32 cellular contexts compared by ENCODE assay signal in genomic region chr12:103028881-103029280, GRCh38.
"Had no signal": no experiment of that assay in that cellular context is flagged by ENCODE, and none has a peak within 500 bp of the region (broad histone marks: within the 10 kb centered on the region; RNA-seq: fewer than 3 reads in every experiment).

No MANE protein-coding gene starts in this region.

- H3K27me3 Mint-ChIP-seq: activated CD4-positive, alpha-beta T cell treated with anti-CD3 and anti-CD28 coated beads, Interleukin-2, amount 10 ng/mL, durations not matched to agents 24 days and 14 days; activated naive CD8-positive, alpha-beta T cell treated with anti-CD3 and anti-CD28 coated beads, Interleukin-2, amount 50 U/mL, for 24 hours; dendritic cell treated with granulocyte-macrophage colony-stimulating factor and Interleukin-4, amounts not matched to agents 40 ng/mL and 50 ng/mL, for 4 days had no signal

- H3K36me3 Mint-ChIP-seq: activated CD4-positive, alpha-beta memory T cell treated with anti-CD3 and anti-CD28 coated beads for 36 hours; activated CD8-positive, alpha-beta memory T cell treated with anti-CD3 and anti-CD28 coated beads, Interleukin-2, amount 10 ng/mL, durations not matched to agents 7 days and 5 days; activated naive CD4-positive, alpha-beta T cell treated with anti-CD3 and anti-CD28 coated beads, Interleukin-2, amount 50 U/mL, for 24 hours; activated naive CD8-positive, alpha-beta T cell treated with anti-CD3 and anti-CD28 coated beads for 36 hours had no signal

- H3K36me3 ChIP-seq: adrenal gland, breast epithelium had no signal

- H3K4me3 ChIP-seq: adrenal gland, body of pancreas, breast epithelium, coronary artery, dorsolateral prefrontal cortex had no signal

- H3K4me1 Mint-ChIP-seq: activated CD4-positive, alpha-beta T cell treated with anti-CD3 and anti-CD28 coated beads for 36 hours; activated CD4-positive, alpha-beta T cell treated with anti-CD3 and anti-CD28 coated beads, Interleukin-2, amount 10 ng/mL, durations not matched to agents 24 days and 14 days; activated CD8-positive, alpha-beta memory T cell treated with anti-CD3 and anti-CD28 coated beads, Interleukin-2, amount 10 ng/mL, durations not matched to agents 7 days and 5 days; activated naive CD4-positive, alpha-beta T cell treated with anti-CD3 and anti-CD28 coated beads, Interleukin-2, amount 50 U/mL, for 24 hours; activated naive CD8-positive, alpha-beta T cell treated with anti-CD3 and anti-CD28 coated beads for 36 hours; activated naive CD8-positive, alpha-beta T cell treated with anti-CD3 and anti-CD28 coated beads, Interleukin-2, amount 50 U/mL, for 24 hours; central memory CD8-positive, alpha-beta T cell; endodermal cell had no signal

- H3K9me3 Mint-ChIP-seq: activated CD4-positive, alpha-beta memory T cell treated with anti-CD3 and anti-CD28 coated beads for 36 hours; activated CD4-positive, alpha-beta T cell treated with anti-CD3 and anti-CD28 coated beads, Interleukin-2, amount 10 ng/mL, durations not matched to agents 24 days and 14 days; activated naive CD4-positive, alpha-beta T cell treated with anti-CD3 and anti-CD28 coated beads for 36 hours; activated naive CD4-positive, alpha-beta T cell treated with anti-CD3 and anti-CD28 coated beads, Interleukin-2, amount 50 U/mL, for 24 hours; activated naive CD8-positive, alpha-beta T cell treated with anti-CD3 and anti-CD28 coated beads for 36 hours; activated naive CD8-positive, alpha-beta T cell treated with anti-CD3 and anti-CD28 coated beads, Interleukin-2, amount 50 U/mL, for 24 hours; activated T-helper 1 cell treated with anti-CD3 and anti-CD28 coated beads, Interleukin-12 subunit alpha, Interleukin-12 subunit beta, Interleukin-2, Interleukin-4 antibody, amounts not matched to agents 30 ng/mL and 10 ng/mL and 1 ng/mL, durations not matched to agents 14 hours and 24 hours and 36 hours; activated T-helper 2 cell treated with anti-CD3 and anti-CD28 coated beads, Interferon-gamma antibody, Interleukin-2, Interleukin-4, amounts not matched to agents 10 μg/mL and 5 μg/mL and 100 μg/mL, durations not matched to agents 14 hours and 24 hours and 36 hours; central memory CD8-positive, alpha-beta T cell; dendritic cell treated with granulocyte-macrophage colony-stimulating factor and Interleukin-4, amounts not matched to agents 40 ng/mL and 50 ng/mL, for 4 days had no signal

- H3K4me1 ChIP-seq: adrenal gland, body of pancreas, breast epithelium had no signal

- H3K27ac Mint-ChIP-seq: activated CD4-positive, alpha-beta memory T cell treated with anti-CD3 and anti-CD28 coated beads for 36 hours; activated CD4-positive, alpha-beta T cell treated with anti-CD3 and anti-CD28 coated beads for 36 hours; activated CD4-positive, alpha-beta T cell treated with anti-CD3 and anti-CD28 coated beads, Interleukin-2, amount 10 ng/mL, durations not matched to agents 24 days and 14 days; activated CD8-positive, alpha-beta memory T cell treated with anti-CD3 and anti-CD28 coated beads, Interleukin-2, amount 10 ng/mL, durations not matched to agents 7 days and 5 days; activated CD8-positive, alpha-beta T cell treated with anti-CD3 and anti-CD28 coated beads, Interleukin-2, amount 10 ng/mL, durations not matched to agents 7 days and 5 days; activated naive CD4-positive, alpha-beta T cell treated with anti-CD3 and anti-CD28 coated beads for 36 hours; activated naive CD4-positive, alpha-beta T cell treated with anti-CD3 and anti-CD28 coated beads, Interleukin-2, amount 50 U/mL, for 24 hours; activated naive CD8-positive, alpha-beta T cell treated with anti-CD3 and anti-CD28 coated beads for 36 hours; activated naive CD8-positive, alpha-beta T cell treated with anti-CD3 and anti-CD28 coated beads, Interleukin-2, amount 50 U/mL, for 24 hours; activated T-helper 1 cell treated with anti-CD3 and anti-CD28 coated beads, Interleukin-12 subunit alpha, Interleukin-12 subunit beta, Interleukin-2, Interleukin-4 antibody, amounts not matched to agents 30 ng/mL and 10 ng/mL and 1 ng/mL, durations not matched to agents 14 hours and 24 hours and 36 hours; activated T-helper 2 cell treated with anti-CD3 and anti-CD28 coated beads, Interferon-gamma antibody, Interleukin-2, Interleukin-4, amounts not matched to agents 10 μg/mL and 5 μg/mL and 100 μg/mL, durations not matched to agents 14 hours and 24 hours and 36 hours; dendritic cell treated with granulocyte-macrophage colony-stimulating factor and Interleukin-4, amounts not matched to agents 40 ng/mL and 50 ng/mL, for 4 days; endodermal cell had no signal

- ATAC-seq: activated CD4-positive, alpha-beta T cell treated with anti-CD3 and anti-CD28 coated beads for 36 hours; activated CD8-positive, alpha-beta memory T cell treated with anti-CD3 and anti-CD28 coated beads, Interleukin-2, amount 10 ng/mL, durations not matched to agents 7 days and 5 days; activated CD8-positive, alpha-beta T cell treated with anti-CD3 and anti-CD28 coated beads, Interleukin-2, amount 10 ng/mL, durations not matched to agents 7 days and 5 days; activated naive CD8-positive, alpha-beta T cell treated with anti-CD3 and anti-CD28 coated beads, Interleukin-2, amount 50 U/mL, for 24 hours; body of pancreas; esophagus mucosa had no signal

- DNase-seq: activated CD4-positive, alpha-beta memory T cell treated with anti-CD3 and anti-CD28 coated beads for 36 hours; activated CD4-positive, alpha-beta T cell treated with anti-CD3 and anti-CD28 coated beads for 36 hours; activated CD4-positive, alpha-beta T cell treated with anti-CD3 and anti-CD28 coated beads, Interleukin-2, amount 10 ng/mL, durations not matched to agents 24 days and 14 days; activated CD4-positive, CD25-positive, alpha-beta regulatory T cell; activated CD4-positive, CD25-positive, alpha-beta regulatory T cell treated with anti-CD3 and anti-CD28 coated beads, Interleukin-2, amount 50 U/mL, for 72 hours; activated CD8-positive, alpha-beta memory T cell treated with anti-CD3 and anti-CD28 coated beads, Interleukin-2, amount 10 ng/mL, durations not matched to agents 7 days and 5 days; activated CD8-positive, alpha-beta memory T cell treated with anti-CD3 and anti-CD28 coated beads, Interleukin-2, amount 50 U/mL, for 4 hours; activated CD8-positive, alpha-beta T cell treated with anti-CD3 and anti-CD28 coated beads, Interleukin-2, amount 10 ng/mL, durations not matched to agents 7 days and 5 days; activated effector memory CD4-positive, alpha-beta T cell treated with anti-CD3 and anti-CD28 coated beads, Interleukin-2, amount 50 U/mL, for 16 hours; activated naive CD4-positive, alpha-beta T cell treated with anti-CD3 and anti-CD28 coated beads for 36 hours; activated naive CD8-positive, alpha-beta T cell treated with anti-CD3 and anti-CD28 coated beads for 36 hours; activated naive CD8-positive, alpha-beta T cell treated with anti-CD3 and anti-CD28 coated beads, Interleukin-2, amount 50 U/mL, for 24 hours; activated T-cell treated with anti-CD3 and anti-CD28 coated beads, Interleukin-2, amount 50 U/mL, for 1 hour; activated T-cell treated with anti-CD3 and anti-CD28 coated beads, Interleukin-2, amount 50 U/mL, for 48 hours; adrenal gland; amygdala; aorta; body of pancreas; dorsolateral prefrontal cortex; effector memory CD4-positive, alpha-beta T cell; endodermal cell; foreskin fibroblast; head of caudate nucleus; hypothalamus had no signal

- H3K27me3 ChIP-seq: adrenal gland, body of pancreas, breast epithelium had no signal

- H3K27ac ChIP-seq: adrenal gland, body of pancreas, breast epithelium, coronary artery, dorsolateral prefrontal cortex had no signal

- H3K4me3 Mint-ChIP-seq: activated CD4-positive, alpha-beta memory T cell treated with anti-CD3 and anti-CD28 coated beads for 36 hours; activated CD4-positive, alpha-beta T cell treated with anti-CD3 and anti-CD28 coated beads for 36 hours; activated CD4-positive, alpha-beta T cell treated with anti-CD3 and anti-CD28 coated beads, Interleukin-2, amount 10 ng/mL, durations not matched to agents 24 days and 14 days; activated CD8-positive, alpha-beta memory T cell treated with anti-CD3 and anti-CD28 coated beads, Interleukin-2, amount 10 ng/mL, durations not matched to agents 7 days and 5 days; activated CD8-positive, alpha-beta T cell treated with anti-CD3 and anti-CD28 coated beads, Interleukin-2, amount 10 ng/mL, durations not matched to agents 7 days and 5 days; activated naive CD4-positive, alpha-beta T cell treated with anti-CD3 and anti-CD28 coated beads for 36 hours; activated naive CD4-positive, alpha-beta T cell treated with anti-CD3 and anti-CD28 coated beads, Interleukin-2, amount 50 U/mL, for 24 hours; activated naive CD8-positive, alpha-beta T cell treated with anti-CD3 and anti-CD28 coated beads for 36 hours; activated naive CD8-positive, alpha-beta T cell treated with anti-CD3 and anti-CD28 coated beads, Interleukin-2, amount 50 U/mL, for 24 hours; activated T-helper 1 cell treated with anti-CD3 and anti-CD28 coated beads, Interleukin-12 subunit alpha, Interleukin-12 subunit beta, Interleukin-2, Interleukin-4 antibody, amounts not matched to agents 30 ng/mL and 10 ng/mL and 1 ng/mL, durations not matched to agents 14 hours and 24 hours and 36 hours; central memory CD8-positive, alpha-beta T cell; dendritic cell treated with granulocyte-macrophage colony-stimulating factor and Interleukin-4, amounts not matched to agents 40 ng/mL and 50 ng/mL, for 4 days; endodermal cell had no signal

- H3K9me3 ChIP-seq: adrenal gland, body of pancreas, breast epithelium had no signal
